Comparison of ENCODE assay signal across 22 cellular contexts in genomic region chr12:3154006-3154405, GRCh38.
"Had no signal": no experiment of that assay in that cellular context is flagged by ENCODE, and none has a peak within 500 bp of the region (broad histone marks: within the 10 kb centered on the region; RNA-seq: fewer than 3 reads in every experiment).

No MANE protein-coding gene starts in this region.

- ATAC-seq: left lobe of liver; lower lobe of right lung; natural killer cell treated with Interleukin-12 subunit alpha and Interleukin-12 subunit beta and Interleukin-15 and Interleukin-18, amount 100 ng/mL, for 72 hours had no signal

- FAIRE-seq: colon had no signal

- H3K27ac ChIP-seq: right atrium auricular region, sigmoid colon, skin epidermis, stomach had no signal

- H3K36me3 ChIP-seq: lower lobe of right lung, right atrium auricular region, sigmoid colon, stomach, thoracic aorta had no signal

- H3K4me3 ChIP-seq: lower lobe of right lung, right atrium auricular region, sigmoid colon, skin epidermis, stomach, thoracic aorta had no signal

- H3K27me3 ChIP-seq: right atrium auricular region, sigmoid colon, stomach had no signal

- H3K27ac Mint-ChIP-seq: dendritic cell treated with granulocyte-macrophage colony-stimulating factor and Interleukin-4, amounts not matched to agents 40 ng/mL and 50 ng/mL, for 4 days; endodermal cell; memory B cell; natural killer cell treated with Interleukin-12 subunit alpha and Interleukin-12 subunit beta and Interleukin-15 and Interleukin-18, amount 100 ng/mL, for 72 hours had no signal

- H3K36me3 Mint-ChIP-seq: memory B cell; natural killer cell treated with Interleukin-12 subunit alpha and Interleukin-12 subunit beta and Interleukin-15 and Interleukin-18, amount 100 ng/mL, for 72 hours had no signal

- DNase-seq: endodermal cell; foreskin melanocyte; head of caudate nucleus; hippocampal formation; kidney glomerular epithelial cell; lower lobe of right lung; midbrain; sigmoid colon; stimulated activated CD4-positive, alpha-beta T cell treated with anti-CD3 and anti-CD28 coated beads, Interleukin-12 subunit alpha, Interleukin-12 subunit beta, amount 100 ng/mL, for 4 hours; stimulated activated naive CD4-positive, alpha-beta T cell; stomach; substantia nigra; trophoblast cell had no signal

- H3K4me3 Mint-ChIP-seq: central memory CD8-positive, alpha-beta T cell; dendritic cell treated with granulocyte-macrophage colony-stimulating factor and Interleukin-4, amounts not matched to agents 40 ng/mL and 50 ng/mL, for 4 days; endodermal cell; memory B cell; natural killer cell treated with Interleukin-12 subunit alpha and Interleukin-12 subunit beta and Interleukin-15 and Interleukin-18, amount 100 ng/mL, for 72 hours had no signal

- H3K4me1 Mint-ChIP-seq: central memory CD8-positive, alpha-beta T cell had no signal

- H3K9me3 Mint-ChIP-seq: central memory CD8-positive, alpha-beta T cell; dendritic cell treated with granulocyte-macrophage colony-stimulating factor and Interleukin-4, amounts not matched to agents 40 ng/mL and 50 ng/mL, for 4 days; endodermal cell; memory B cell; natural killer cell treated with Interleukin-12 subunit alpha and Interleukin-12 subunit beta and Interleukin-15 and Interleukin-18, amount 100 ng/mL, for 72 hours had no signal

- H3K9me3 ChIP-seq: lower lobe of right lung, right atrium auricular region, sigmoid colon, stomach, thoracic aorta had no signal
